In genomic region chr12:4115570-4115969, GRCh38 we compare ENCODE assay signal across 13 cellular contexts.
A peak's percentile ranks its signal among the peaks of the same experiment; 100 is the strongest.
DNase-seq lines count a peak whose midpoint lies in the region; ATAC-seq and TF ChIP-seq lines count a peak whose summit lies in the region.
"Had no signal": no experiment of that assay in that cellular context is flagged by ENCODE, and none has a peak within 500 bp of the region (broad histone marks: within the 10 kb centered on the region; RNA-seq: fewer than 3 reads in every experiment).

No MANE protein-coding gene starts in this region.

- H3K4me1 Mint-ChIP-seq in activated CD4-positive, alpha-beta T cell treated with anti-CD3 and anti-CD28 coated beads, Interleukin-2, amount 10 ng/mL, durations not matched to agents 7 days and 5 days: peaks cover 82% of the 10 kb centered on the region
- H3K4me1 Mint-ChIP-seq in T-helper 17 cell: peaks cover 37% of the 10 kb centered on the region
- H3K4me1 Mint-ChIP-seq in stimulated activated memory B cell treated with anti-CD40 and anti-IgM and Interleukin-4, amounts not matched to agents 10 μg/mL and 1 μg/mL and 100 μg/mL, for 72 hours: peaks cover 70% of the 10 kb centered on the region

- H3K27me3 ChIP-seq in esophagus muscularis mucosa (peaks cover 0 to 40% (median 0%) of the 10 kb centered on the region in 4 donors), HAP-1 (ENCODE audit: low read depth) (peaks cover 16% of the 10 kb centered on the region)

- H3K27ac ChIP-seq in esophagus muscularis mucosa (replicated peaks in 1 of 4): no peak overlapping the region
- H3K27ac ChIP-seq: A549, heart left ventricle, left lung, neutrophil had no signal

- H3K9me3 ChIP-seq in T-helper 17 cell (ENCODE audit: control insufficient read depth, low read length, poor library complexity, severe bottlenecking) (no peaks in the 10 kb centered on the region), esophagus muscularis mucosa (no peaks in the 10 kb centered on the region), HAP-1 (no peaks in the 10 kb centered on the region)
- H3K9me3 ChIP-seq: A549, heart left ventricle, left lung, neutrophil had no signal

- TF ChIP-seq EP300 in esophagus muscularis mucosa (IDR thresholded peaks at IDR 0.05): no peak

- 73% methylated on average over 10 of the region's 10 CpGs for WGBS in esophagus muscularis mucosa

- H3K36me3 Mint-ChIP-seq in activated CD4-positive, alpha-beta T cell treated with anti-CD3 and anti-CD28 coated beads, Interleukin-2, amount 10 ng/mL, durations not matched to agents 7 days and 5 days (ENCODE audit: low read depth): peaks cover 3% of the 10 kb centered on the region
- peaks cover 3% of the 10 kb centered on the region for H3K36me3 Mint-ChIP-seq in T-helper 17 cell (ENCODE audit: low read depth)
- no peaks in the 10 kb centered on the region for H3K36me3 Mint-ChIP-seq in stimulated activated memory B cell treated with anti-CD40 and anti-IgM and Interleukin-4, amounts not matched to agents 10 μg/mL and 1 μg/mL and 100 μg/mL, for 72 hours

- H3K4me3 ChIP-seq in esophagus muscularis mucosa (no peak overlapping the region), HAP-1 (no peak overlapping the region)
- H3K4me3 ChIP-seq: A549, heart left ventricle, left lung had no signal

- CTCF ChIA-PET in activated CD4-positive, alpha-beta T cell treated with anti-CD3 and anti-CD28 coated beads, Interleukin-2, amount 10 ng/mL, durations not matched to agents 7 days and 5 days (lab: Charles Lee): interaction anchor here (0.8 to 2.7 kb wide), 3 partner anchors 8 to 162 kb away, joined by 3 to 16 read pairs (median 6); no protein-coding TSS in a partner anchor

- peak overlapping the region; percentile 79 for H3K27ac Mint-ChIP-seq in activated CD4-positive, alpha-beta T cell treated with anti-CD3 and anti-CD28 coated beads, Interleukin-2, amount 10 ng/mL, durations not matched to agents 7 days and 5 days
- peak overlapping the region; percentile 80 for H3K27ac Mint-ChIP-seq in T-helper 17 cell
- H3K27ac Mint-ChIP-seq in stimulated activated memory B cell treated with anti-CD40 and anti-IgM and Interleukin-4, amounts not matched to agents 10 μg/mL and 1 μg/mL and 100 μg/mL, for 72 hours: peak overlapping the region; percentile 57

- H3K27me3 Mint-ChIP-seq in activated CD4-positive, alpha-beta T cell treated with anti-CD3 and anti-CD28 coated beads, Interleukin-2, amount 10 ng/mL, durations not matched to agents 7 days and 5 days: peaks cover 5% of the 10 kb centered on the region
- H3K27me3 Mint-ChIP-seq in T-helper 17 cell: peaks cover 17% of the 10 kb centered on the region
- peaks cover 14% of the 10 kb centered on the region for H3K27me3 Mint-ChIP-seq in stimulated activated memory B cell treated with anti-CD40 and anti-IgM and Interleukin-4, amounts not matched to agents 10 μg/mL and 1 μg/mL and 100 μg/mL, for 72 hours

- H3K36me3 ChIP-seq in esophagus muscularis mucosa: no peaks in the 10 kb centered on the region
- no peaks in the 10 kb centered on the region for H3K36me3 ChIP-seq in HAP-1 (replicated peaks)
- H3K36me3 ChIP-seq: heart left ventricle, left lung, neutrophil had no signal

- no peak for DNase-seq in activated CD4-positive, alpha-beta T cell treated with anti-CD3 and anti-CD28 coated beads, Interleukin-2, amount 10 ng/mL, durations not matched to agents 7 days and 5 days
- DNase-seq in activated CD4-positive, alpha-beta T cell treated with anti-CD3 and anti-CD28 coated beads for 1 hour: no peak
- DNase-seq in T-helper 17 cell (no peak), esophagus muscularis mucosa (ENCODE audit: extremely low spot score) (peak; percentile 62), HAP-1 (ENCODE audit: low spot score in 2 of 2) (no peak), cerebellum (ENCODE audit: low spot score) (no peak), GM20000 (ENCODE audit: low spot score) (no peak)
- DNase-seq: left lung, NCI-H187 had no signal

- H3K4me3 Mint-ChIP-seq in activated CD4-positive, alpha-beta T cell treated with anti-CD3 and anti-CD28 coated beads, Interleukin-2, amount 10 ng/mL, durations not matched to agents 7 days and 5 days: peak overlapping the region; percentile 17
- peak overlapping the region; percentile 90 for H3K4me3 Mint-ChIP-seq in T-helper 17 cell
- peak overlapping the region; percentile 4 for H3K4me3 Mint-ChIP-seq in stimulated activated memory B cell treated with anti-CD40 and anti-IgM and Interleukin-4, amounts not matched to agents 10 μg/mL and 1 μg/mL and 100 μg/mL, for 72 hours

- no peak for TF ChIP-seq CTCF in esophagus muscularis mucosa (IDR thresholded peaks at IDR 0.05)
- TF ChIP-seq CTCF in GM20000 (IDR thresholded peaks at IDR 0.05; ENCODE audit: extremely low read depth, missing control alignments): no peak

- in situ Hi-C loops in HAP-1 (cut with MboI; ENCODE audit: low sequenced_read_pairs): no loop called here

- intact Hi-C loops in esophagus muscularis mucosa (cut with DNase I): loop anchor here (5.0 kb wide), 1 partner anchor 152 kb away; no protein-coding TSS in a partner anchor

- no peaks in the 10 kb centered on the region for H3K9me3 Mint-ChIP-seq in activated CD4-positive, alpha-beta T cell treated with anti-CD3 and anti-CD28 coated beads, Interleukin-2, amount 10 ng/mL, durations not matched to agents 7 days and 5 days
- no peaks in the 10 kb centered on the region for H3K9me3 Mint-ChIP-seq in stimulated activated memory B cell treated with anti-CD40 and anti-IgM and Interleukin-4, amounts not matched to agents 10 μg/mL and 1 μg/mL and 100 μg/mL, for 72 hours

- no peak for TF ChIP-seq POLR2A in esophagus muscularis mucosa (IDR thresholded peaks at IDR 0.05; ENCODE audit: low read depth)

- ATAC-seq in T-helper 17 cell: peak; percentile 18
- ATAC-seq in stimulated activated memory B cell treated with anti-CD40 and anti-IgM and Interleukin-4, amounts not matched to agents 10 μg/mL and 1 μg/mL and 100 μg/mL, for 72 hours: no peak
- ATAC-seq: heart left ventricle, left lung had no signal

- POLR2A ChIA-PET in activated CD4-positive, alpha-beta T cell treated with anti-CD3 and anti-CD28 coated beads, Interleukin-2, amount 10 ng/mL, durations not matched to agents 7 days and 5 days (lab: Charles Lee): no interaction called here

- H3K4me1 ChIP-seq in esophagus muscularis mucosa: peaks cover 23 to 31% (median 26%) of the 10 kb centered on the region in 4 donors
- no peaks in the 10 kb centered on the region for H3K4me1 ChIP-seq in HAP-1
- H3K4me1 ChIP-seq: A549 had no signal

Comparison
In these comparisons a context has a peak if more than half of its experiments do, and no peak if none do; other contexts are left out.
1. H3K4me3 Mint-ChIP-seq: peak in every context shown above with its lines; median percentile 90 in T-helper 17 cell; 17 in activated CD4-positive, alpha-beta T cell treated with anti-CD3 and anti-CD28 coated beads, Interleukin-2, amount 10 ng/mL, durations not matched to agents 7 days and 5 days; 4 in stimulated activated memory B cell treated with anti-CD40 and anti-IgM and Interleukin-4, amounts not matched to agents 10 μg/mL and 1 μg/mL and 100 μg/mL, for 72 hours.